24 cellular contexts compared by ENCODE assay signal in the genomic region with DNA sequence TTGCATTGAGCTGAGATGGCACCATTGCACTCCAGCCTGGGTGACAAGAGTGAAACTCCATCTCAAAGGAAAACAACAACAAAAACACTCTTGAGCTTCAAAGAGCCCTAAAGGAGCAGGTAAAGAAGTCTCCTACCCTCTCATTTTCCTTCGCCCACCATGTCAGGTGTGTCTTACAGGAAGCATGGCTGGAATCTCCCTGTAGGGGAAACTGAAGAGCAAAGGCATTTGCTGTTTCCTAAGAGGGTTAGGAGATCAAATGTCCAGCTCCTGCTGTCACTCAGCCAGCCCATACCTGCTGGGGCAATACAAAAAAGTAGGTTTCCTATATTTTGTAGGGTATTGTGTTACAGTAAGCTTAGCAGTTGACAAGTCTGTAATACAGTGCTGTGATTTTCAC. TPM values are rescaled to one million over a fixed set of nuclear protein-coding genes. Genes with fewer than 3 reads are reported as not detected.
A peak's percentile ranks its signal among the peaks of the same experiment; 100 is the strongest.
DNase-seq lines count a peak whose midpoint lies in the region; ATAC-seq and TF ChIP-seq lines count a peak whose summit lies in the region.
"Had no signal": no experiment of that assay in that cellular context is flagged by ENCODE, and none has a peak within 500 bp of the region (broad histone marks: within the 10 kb centered on the region; RNA-seq: fewer than 3 reads in every experiment).

No MANE protein-coding gene starts in this region.

- H3K27ac Mint-ChIP-seq in endodermal cell = no peak overlapping the region
- H3K27ac Mint-ChIP-seq: CD8-positive, alpha-beta T cell; T-cell had no signal

- intact Hi-C loops in sciatic nerve (cut with DNase I) = no loop called here

- no peak overlapping the region for H3K4me3 Mint-ChIP-seq in endodermal cell
- H3K4me3 Mint-ChIP-seq: CD8-positive, alpha-beta T cell; IgD-negative memory B cell; T-cell had no signal

- no peak for TF ChIP-seq CTCF in endodermal cell (conservative IDR thresholded peaks at IDR 0.05)

- H3K4me3 ChIP-seq in endodermal cell (ENCODE audit: low read length) = no peak overlapping the region

- no peaks in the 10 kb centered on the region for H3K27me3 ChIP-seq in endodermal cell (ENCODE audit: control insufficient read depth, insufficient read depth, low read length, poor library complexity, severe bottlenecking)

- H3K9ac ChIP-seq in endodermal cell (ENCODE audit: extremely low read depth, low read length, poor library complexity, severe bottlenecking) = no peak overlapping the region

- ATAC-seq in sciatic nerve (no peak), HG03342 (IDR thresholded peaks at IDR 0.05; ENCODE audit: unreplicated experiment) (no peak)
- ATAC-seq: CD8-positive, alpha-beta T cell; HCT116; T-cell had no signal

- H3K9me3 Mint-ChIP-seq in endodermal cell = no peaks in the 10 kb centered on the region
- H3K9me3 Mint-ChIP-seq: CD8-positive, alpha-beta T cell; IgD-negative memory B cell; T-cell had no signal

- peaks cover 22% of the 10 kb centered on the region for H3K36me3 ChIP-seq in endodermal cell (ENCODE audit: control insufficient read depth, insufficient read depth, low read length)

- H3K4me1 ChIP-seq in endodermal cell (ENCODE audit: control insufficient read depth, insufficient read depth, low read length) = no peaks in the 10 kb centered on the region

- no peak overlapping the region for H3K27ac ChIP-seq in endodermal cell (ENCODE audit: low read depth, low read length)

- H3K9me3 ChIP-seq in endodermal cell (ENCODE audit: control insufficient read depth, low read length) = no peaks in the 10 kb centered on the region

- H3K4me1 Mint-ChIP-seq in endodermal cell = peaks cover 13% of the 10 kb centered on the region
- H3K4me1 Mint-ChIP-seq: T-cell had no signal

- DNase-seq in NCI-H82 (lab: John Stamatoyannopoulos, UW) = peak; percentile 33
- DNase-seq in NCI-H82 treated with DMSO at 0.1 percent for 48 hours (lab: John Stamatoyannopoulos, UW; ENCODE audit: unreplicated experiment) = no peak
- peak; percentile 59 for DNase-seq in NCI-H2171 treated with DMSO at 0.1 percent for 48 hours (lab: John Stamatoyannopoulos, UW)
- peak; percentile 28 for DNase-seq in endodermal cell
- DNase-seq in sciatic nerve (ENCODE audit: low spot score) = peak; percentile 22
- DNase-seq in DMS 273 treated with DMSO at 0.1 percent for 48 hours (lab: John Stamatoyannopoulos, UW) = no peak
- DNase-seq in stimulated activated CD4-positive, alpha-beta T cell treated with anti-CD3 and anti-CD28 coated beads, Interleukin-4, amount 100 ng/mL, for 1 hour = no peak
- DNase-seq: 8988T; AML-193; C1 segment of cervical spinal cord; CD8-positive, alpha-beta T cell; DMS153; Kasumi-1; NCI-H1694 treated with DMSO at 0.1 percent for 48 hours; NCI-H2081 treated with DMSO at 0.1 percent for 48 hours; NCI-H2227 treated with DMSO at 0.1 percent for 48 hours; NCI-H510A; NCI-H774; OCI-M1; SIG-M5; T-cell had no signal

- peaks cover 16% of the 10 kb centered on the region for H3K36me3 Mint-ChIP-seq in endodermal cell (ENCODE audit: low read depth)

- H3K27me3 Mint-ChIP-seq in endodermal cell (ENCODE audit: insufficient read depth) = no peaks in the 10 kb centered on the region
- H3K27me3 Mint-ChIP-seq: IgD-negative memory B cell, T-cell had no signal

- 83 to 95% methylated on average over 1 of the region's 1 CpG for WGBS in endodermal cell (ENCODE audit: insufficient coverage in 1 of 2, insufficient read length in 1 of 2), 2 experiments

RNA-seq across cellular contexts. Expression of a gene that starts 43.3 kb away (rescaled TPM):
- total RNA-seq in endodermal cell (10 to 100 TPM in 1 of 2 donors, 1 to 10 TPM in 1; 8.6 to 10.4 TPM), sciatic nerve (8.2 TPM)
- polyA plus RNA-seq in endodermal cell (2013, experiment 1 of 2) = 10.2 TPM
- polyA plus RNA-seq in endodermal cell (2013, experiment 2 of 2) = 8.3 TPM

RNA-seq across cellular contexts. Expression of a gene that starts 59.4 kb away (rescaled TPM):
- total RNA-seq in endodermal cell (10 to 100 TPM in 1 of 2 donors, 1 to 10 TPM in 1; 8.6 to 10.3 TPM), sciatic nerve (14.4 TPM)
- polyA plus RNA-seq in endodermal cell (2013, experiment 1 of 2) = 8.2 TPM
- 7.0 TPM for polyA plus RNA-seq in endodermal cell (2013, experiment 2 of 2)

Comparison
In these comparisons a context has a peak if more than half of its experiments do, and no peak if none do; other contexts are left out.
1. DNase-seq: peak in NCI-H82 (single experiment), NCI-H2171 treated with DMSO at 0.1 percent for 48 hours (single experiment), endodermal cell (single experiment) and sciatic nerve (single experiment); none in NCI-H82 treated with DMSO at 0.1 percent for 48 hours (single experiment), DMS 273 treated with DMSO at 0.1 percent for 48 hours (single experiment) and stimulated activated CD4-positive, alpha-beta T cell treated with anti-CD3 and anti-CD28 coated beads, Interleukin-4, amount 100 ng/mL, for 1 hour (single experiment).